In the genomic region with DNA sequence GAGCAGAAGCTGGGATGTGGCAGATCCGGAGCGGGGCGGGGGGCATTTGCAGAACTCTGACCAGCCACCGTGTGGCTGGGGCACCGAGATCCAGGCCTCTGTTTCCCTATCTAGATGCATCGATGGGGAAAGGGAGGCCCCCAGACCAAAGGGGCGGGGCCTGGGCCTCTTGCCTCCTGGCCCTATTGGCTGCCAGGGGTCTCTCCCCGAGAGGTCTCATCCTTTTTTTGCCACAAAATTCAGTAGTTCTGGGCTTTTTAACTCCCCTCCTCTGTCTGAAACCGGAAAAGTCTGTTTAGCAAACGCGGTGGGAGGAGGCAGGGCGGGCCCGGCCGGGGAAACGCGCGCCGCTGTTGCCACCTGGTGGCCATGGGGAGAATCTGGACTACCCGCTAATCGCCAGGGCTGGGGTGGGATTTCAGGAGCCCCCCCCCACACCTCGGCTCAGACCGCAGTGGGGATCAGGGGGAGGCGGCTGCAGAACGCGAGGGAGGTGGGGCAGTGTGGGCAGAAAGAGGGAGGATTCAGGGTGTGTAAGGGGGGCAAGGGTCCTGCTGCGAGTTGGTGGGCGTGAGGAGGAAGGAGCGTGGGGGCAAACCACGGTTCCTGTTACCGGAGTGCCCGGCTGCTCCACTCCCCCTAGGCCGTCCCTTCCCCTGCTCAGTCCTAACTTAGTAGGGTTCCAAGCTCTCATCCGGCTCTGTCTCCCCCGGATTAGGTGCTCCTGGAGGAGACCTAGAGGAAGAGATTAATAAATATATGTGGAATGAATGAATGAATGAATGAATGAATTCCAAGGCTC, we compare ENCODE assay signal across 8 cellular contexts. TPM values are rescaled to one million over a fixed set of nuclear protein-coding genes. Genes with fewer than 3 reads are reported as not detected.
DNase-seq lines count a peak whose midpoint lies in the region; TF ChIP-seq lines count a peak whose summit lies in the region.

No MANE protein-coding gene starts in this region.

- peaks cover 19% of the 10 kb centered on the region for H3K4me1 Mint-ChIP-seq in T-helper 1 cell treated with Interleukin-12 subunit alpha and Interleukin-12 subunit beta and Interleukin-4 antibody, amounts not matched to agents 30 μg/mL and 1 μg/mL, for 36 hours (ENCODE audit: low read depth)
- H3K4me1 Mint-ChIP-seq in type B pancreatic cell (ENCODE audit: unreplicated experiment): no peaks in the 10 kb centered on the region

- H3K27ac Mint-ChIP-seq in T-helper 1 cell treated with Interleukin-12 subunit alpha and Interleukin-12 subunit beta and Interleukin-4 antibody, amounts not matched to agents 30 μg/mL and 1 μg/mL, for 36 hours: peak overlapping the region; percentile 52
- peak overlapping the region; percentile 29 for H3K27ac Mint-ChIP-seq in type B pancreatic cell

- H3K4me3 ChIP-seq in right atrium auricular region (peak overlapping the region in 1 of 2 donors; percentile 12), prostate gland (no peak overlapping the region)

- peak; percentile 92 to 99 for TF ChIP-seq CTCF in right atrium auricular region (IDR thresholded peaks at IDR 0.05)
- peak; percentile 97 to 98 (median 98) for TF ChIP-seq CTCF in prostate gland (IDR thresholded peaks at IDR 0.05)
- peak; percentile 97 for TF ChIP-seq CTCF in type B pancreatic cell (conservative IDR thresholded peaks at IDR 0.05)

- H3K27ac ChIP-seq in right atrium auricular region (peak overlapping the region; percentile 76 to 83), prostate gland (peak overlapping the region; percentile 68 to 74)

- H3K4me1 ChIP-seq in right atrium auricular region (peaks cover 0 to 15% of the 10 kb centered on the region in 2 donors), prostate gland (replicated peaks) (no peaks in the 10 kb centered on the region)

- intact Hi-C loops in prostate gland (cut with DNase I): loop anchor here (1.0 to 10.0 kb wide), 2 partner anchors 51 to 114 kb away; no protein-coding TSS in a partner anchor

- H3K9me3 Mint-ChIP-seq in T-helper 1 cell treated with Interleukin-12 subunit alpha and Interleukin-12 subunit beta and Interleukin-4 antibody, amounts not matched to agents 30 μg/mL and 1 μg/mL, for 36 hours: no peaks in the 10 kb centered on the region
- H3K9me3 Mint-ChIP-seq in type B pancreatic cell: no peaks in the 10 kb centered on the region

- 3% methylated on average over 34 of the region's 34 CpGs for WGBS in prostate gland

- peak overlapping the region; percentile 21 for H3K4me3 Mint-ChIP-seq in T-helper 1 cell treated with Interleukin-12 subunit alpha and Interleukin-12 subunit beta and Interleukin-4 antibody, amounts not matched to agents 30 μg/mL and 1 μg/mL, for 36 hours
- peak overlapping the region; percentile 64 for H3K4me3 Mint-ChIP-seq in type B pancreatic cell

- H3K36me3 ChIP-seq in right atrium auricular region: no peaks in the 10 kb centered on the region
- H3K36me3 ChIP-seq in prostate gland: no peaks in the 10 kb centered on the region

- no peaks in the 10 kb centered on the region for H3K27me3 Mint-ChIP-seq in T-helper 1 cell treated with Interleukin-12 subunit alpha and Interleukin-12 subunit beta and Interleukin-4 antibody, amounts not matched to agents 30 μg/mL and 1 μg/mL, for 36 hours (ENCODE audit: low read depth)
- H3K27me3 Mint-ChIP-seq in type B pancreatic cell: peaks cover 6% of the 10 kb centered on the region

- DNase-seq in NCI-H187 (lab: John Stamatoyannopoulos, UW) (peak; percentile 2 to 12), NCI-H187 treated with DMSO at 0.1 percent for 48 hours (lab: John Stamatoyannopoulos, UW) (no peak), NCI-H1092 treated with DMSO at 0.1 percent for 48 hours (lab: John Stamatoyannopoulos, UW) (peak; percentile 56), amniotic stem cell (lab: John Stamatoyannopoulos, UW) (peak; percentile 44), right atrium auricular region (ENCODE audit: low spot score) (peak; percentile 82), prostate gland (ENCODE audit: low spot score) (peak; percentile 70), type B pancreatic cell (ENCODE audit: extremely low spot score, unreplicated experiment) (peak; percentile 89)

- H3K9me3 ChIP-seq in right atrium auricular region (no peaks in the 10 kb centered on the region), prostate gland (no peaks in the 10 kb centered on the region)

- H3K27me3 ChIP-seq in right atrium auricular region (no peaks in the 10 kb centered on the region), prostate gland (replicated peaks; ENCODE audit: insufficient read depth) (no peaks in the 10 kb centered on the region)

- TF ChIP-seq POLR2A in prostate gland (IDR thresholded peaks at IDR 0.05): no peak

- H3K36me3 Mint-ChIP-seq in T-helper 1 cell treated with Interleukin-12 subunit alpha and Interleukin-12 subunit beta and Interleukin-4 antibody, amounts not matched to agents 30 μg/mL and 1 μg/mL, for 36 hours (ENCODE audit: low read depth): peaks cover 18% of the 10 kb centered on the region
- H3K36me3 Mint-ChIP-seq in type B pancreatic cell: no peaks in the 10 kb centered on the region

RNA-seq across cellular contexts. Expression of a gene that starts 28.3 kb away (rescaled TPM):
- total RNA-seq in right atrium auricular region (under 1 TPM; 0.22 to 0.75 TPM), prostate gland (under 1 TPM; 0.62 to 0.73 TPM), type B pancreatic cell (ENCODE audit: low replicate concordance) (not detected in 2 replicates)

RNA-seq across cellular contexts. Expression of a gene that starts 39.2 kb away (rescaled TPM):
- total RNA-seq in right atrium auricular region: 1 to 10 TPM; 5.8 to 7.5 TPM
- 10 to 100 TPM in 1 of 2 donors, 1 to 10 TPM in 1; 6.1 to 10.8 TPM for total RNA-seq in prostate gland
- 11.0 and 14.1 TPM in 2 replicates for total RNA-seq in type B pancreatic cell (ENCODE audit: low replicate concordance)

RNA-seq across cellular contexts. Expression of a gene that starts 50.4 kb away (rescaled TPM):
- total RNA-seq in right atrium auricular region: 10 to 100 TPM; 26.7 to 42.4 TPM
- 10 to 100 TPM; 57.1 to 75.9 TPM for total RNA-seq in prostate gland
- total RNA-seq in type B pancreatic cell (ENCODE audit: low replicate concordance): 2.8 and 6.3 TPM in 2 replicates
